12 cellular contexts compared by ENCODE assay signal in the genomic region with DNA sequence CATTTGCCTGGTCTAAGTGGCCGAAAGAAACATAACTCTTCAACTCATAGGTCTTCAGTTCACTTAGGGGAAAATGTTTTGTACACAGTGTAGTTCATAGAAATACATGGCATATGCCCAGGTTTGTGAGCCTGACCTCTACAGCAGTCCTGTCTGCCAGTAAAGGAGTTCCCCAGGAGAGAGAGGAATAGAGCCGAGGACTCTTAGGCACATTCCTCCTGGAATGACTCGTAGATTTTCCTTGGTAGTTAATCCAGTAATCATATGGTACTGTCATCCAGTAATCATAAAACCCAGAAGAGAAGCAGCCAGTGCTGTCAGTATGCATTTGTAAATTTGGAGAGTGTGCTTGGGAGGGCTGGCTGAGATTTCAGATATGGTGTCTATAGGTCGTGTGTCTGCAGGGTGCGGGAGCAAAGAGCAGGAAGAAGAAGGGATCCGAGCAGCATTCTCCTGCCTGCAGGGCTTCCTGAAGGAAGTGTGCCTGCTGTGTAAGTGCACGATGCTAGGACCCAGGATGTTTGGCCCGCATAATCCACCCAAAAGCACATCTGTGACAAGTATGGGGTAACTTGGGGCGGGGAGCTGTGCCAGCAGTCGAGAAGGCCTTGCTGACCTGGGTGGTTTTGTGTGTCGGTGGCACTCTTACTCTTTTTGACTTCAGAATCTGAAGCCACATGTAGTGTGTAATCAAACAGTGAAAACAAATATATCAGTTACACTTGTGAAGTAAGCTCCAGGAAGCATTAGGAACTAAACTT. TPM values are rescaled to one million over a fixed set of nuclear protein-coding genes. Genes with fewer than 3 reads are reported as not detected.
DNase-seq lines count a peak whose midpoint lies in the region; FAIRE-seq and TF ChIP-seq lines count a peak whose summit lies in the region.
"Had no signal": no experiment of that assay in that cellular context is flagged by ENCODE, and none has a peak within 500 bp of the region (broad histone marks: within the 10 kb centered on the region; RNA-seq: fewer than 3 reads in every experiment).

No MANE protein-coding gene starts in this region.

- no peak for TF ChIP-seq CTCF in HEK293 (tag by site-specific recombination; IDR thresholded peaks at IDR 0.05)
- no peak for TF ChIP-seq CTCF in H1 (IDR thresholded peaks at IDR 0.05; ENCODE audit: control extremely low read depth in 1 of 3, insufficient read depth in 1 of 3, low read depth in 1 of 3, low read length in 3 of 3)
- no peak for TF ChIP-seq CTCF in mesothelial cell of epicardium (IDR thresholded peaks at IDR 0.05; ENCODE audit: unreplicated experiment)

- H3K4me1 ChIP-seq in ACC112 (ENCODE audit: control insufficient read depth, insufficient read depth, low read length, unreplicated experiment): peaks cover 36% of the 10 kb centered on the region
- H3K4me1 ChIP-seq in HEK293 (ENCODE audit: control insufficient read depth, insufficient read depth, low read length): no peaks in the 10 kb centered on the region
- peaks cover 0 to 6% (median 2%) of the 10 kb centered on the region in 4 experiments; a peak in 2 of 7 replicates for H3K4me1 ChIP-seq in H1 (replicated peaks in 1 of 4; ENCODE audit: control insufficient read depth in 3 of 4, insufficient read depth in 4 of 4, low read length in 3 of 4)
- peaks cover 4% of the 10 kb centered on the region for H3K4me1 ChIP-seq in Karpas-422 (ENCODE audit: low read length)

- no peak overlapping the region for H3K56ac ChIP-seq in H1 (replicated peaks; ENCODE audit: insufficient read length, low read depth, low read length)

- H3K4me2 ChIP-seq in H1 (ENCODE audit: insufficient read depth in 1 of 2, low read depth in 2 of 2, low read length in 2 of 2): no peak overlapping the region
- H3K4me2 ChIP-seq in Karpas-422 (ENCODE audit: low read depth, low read length, poor library complexity, severe bottlenecking): no peak overlapping the region

- peaks cover 48% of the 10 kb centered on the region for H3K36me3 ChIP-seq in ACC112 (ENCODE audit: insufficient read depth, low read length)
- H3K36me3 ChIP-seq in HEK293 (ENCODE audit: control insufficient read depth in 2 of 2, insufficient read depth in 1 of 2, low read length in 2 of 2): peaks cover 36 to 80% of the 10 kb centered on the region in 2 experiments
- H3K36me3 ChIP-seq in H1 (ENCODE audit: control insufficient read depth in 2 of 4, insufficient read depth in 4 of 4, low read length in 3 of 4): peaks cover 38 to 66% (median 50%) of the 10 kb centered on the region in 4 experiments
- peaks cover 49% of the 10 kb centered on the region; the same call in 1 of the 2 replicates for H3K36me3 ChIP-seq in Karpas-422 (ENCODE audit: insufficient read depth, low read length)

- CTCF ChIA-PET in HEK293 (lab: Yijun Ruan, JAX): interaction anchor here (0.6 to 2.2 kb wide), 2 partner anchors 14 to 18 kb away, joined by 4 to 7 read pairs; no protein-coding TSS in a partner anchor
- CTCF ChIA-PET in H1 (lab: Charles Lee; ENCODE audit: partially characterized antibody): interaction anchor here (0.6 to 3.3 kb wide), 2 partner anchors 9 to 13 kb away, joined by 3 to 10 read pairs; no protein-coding TSS in a partner anchor

- no peak for FAIRE-seq in H1 (lab: Jason Lieb, UNC)
- FAIRE-seq: H54 had no signal

- no peak overlapping the region for H3K14ac ChIP-seq in H1 (ENCODE audit: insufficient read length)

- peaks cover 29 to 39% of the 10 kb centered on the region in 2 experiments for H4K20me1 ChIP-seq in H1 (replicated peaks in 1 of 2; ENCODE audit: control insufficient read depth in 1 of 2, insufficient read depth in 2 of 2, low read length in 2 of 2)
- peaks cover 76% of the 10 kb centered on the region for H4K20me1 ChIP-seq in Karpas-422 (ENCODE audit: insufficient read depth, low read depth, low read length)

- no peak for TF ChIP-seq POLR2A in H1 (IDR thresholded peaks at IDR 0.05; ENCODE audit: control extremely low read depth in 1 of 2, low read depth in 2 of 2, low read length in 2 of 2)

- H2BK5ac ChIP-seq in H1 (ENCODE audit: low read depth, low read length): no peak overlapping the region

- H3K79me2 ChIP-seq in ACC112 (ENCODE audit: control insufficient read depth, insufficient read depth, low read length, unreplicated experiment) (peaks cover 89% of the 10 kb centered on the region), H1 (ENCODE audit: control insufficient read depth in 1 of 2, insufficient read depth in 2 of 2, low read length in 2 of 2) (peaks cover 42 to 73% of the 10 kb centered on the region in 2 experiments), Karpas-422 (ENCODE audit: low read length) (peaks cover 64% of the 10 kb centered on the region)

- no peaks in the 10 kb centered on the region for H3K23me2 ChIP-seq in H1 (ENCODE audit: low read depth, low read length)

- no peak overlapping the region for H2BK20ac ChIP-seq in H1 (ENCODE audit: low read length)

- H3K18ac ChIP-seq in H1 (ENCODE audit: extremely low read depth, low read length): no peak overlapping the region

- no peak overlapping the region for H3K4me3 Mint-ChIP-seq in mesothelial cell of epicardium

- no peaks in the 10 kb centered on the region for H3K9me2 ChIP-seq in Karpas-422 (replicated peaks; ENCODE audit: insufficient read depth, low read length)

- peaks cover 14% of the 10 kb centered on the region for H3K79me1 ChIP-seq in H1 (ENCODE audit: low read depth, low read length)

- peaks cover 38% of the 10 kb centered on the region for H3K36me3 Mint-ChIP-seq in mesothelial cell of epicardium

- TF ChIP-seq EP300 in H1 (IDR thresholded peaks at IDR 0.05; ENCODE audit: borderline replicate concordance in 1 of 2, low read depth in 2 of 2, low read length in 2 of 2): no peak

- no peak overlapping the region for H3K4ac ChIP-seq in H1 (replicated peaks; ENCODE audit: insufficient read length, low read depth, low read length)

- peaks cover 20% of the 10 kb centered on the region for H3K4me1 Mint-ChIP-seq in mesothelial cell of epicardium

- H2AK5ac ChIP-seq in H1 (ENCODE audit: low read depth, low read length): no peak overlapping the region

- POLR2A ChIA-PET in HEK293 (lab: Yijun Ruan, JAX): no interaction called here
- POLR2A ChIA-PET in H1 (lab: Charles Lee; ENCODE audit: partially characterized antibody): interaction anchor here (0.7 kb wide), 1 partner anchor 72 kb away, joined by 3 read pairs; no protein-coding TSS in a partner anchor

- H3K27ac Mint-ChIP-seq in mesothelial cell of epicardium: peak overlapping the region; percentile 48

- 89% methylated on average over 11 of the region's 11 CpGs; no CpG with 5 or more reads in 1 of the 2 experiments for WGBS in H1 (ENCODE audit: extremely low coverage in 1 of 2, insufficient coverage in 1 of 2, insufficient read length in 1 of 2, insufficient replicate concordance in 2 of 2, low coverage in 1 of 2, low lambda C conversion rate in 2 of 2, missing lambda C conversion rate in 1 of 2), 2 experiments

- no peak overlapping the region for H4K91ac ChIP-seq in H1 (replicated peaks; ENCODE audit: insufficient read length, low read length)

- TF ChIP-seq RAD21 in H1 (IDR thresholded peaks at IDR 0.05 in 1 of 2, conservative IDR thresholded peaks at IDR 0.05 in 1 of 2; ENCODE audit: low read depth in 2 of 2, low read length in 2 of 2): no peak

- no peak overlapping the region for H2BK120ac ChIP-seq in H1 (replicated peaks; ENCODE audit: low read depth, low read length)

- H3K27me3 ChIP-seq in ACC112 (ENCODE audit: insufficient read depth, low read length): no peaks in the 10 kb centered on the region
- H3K27me3 ChIP-seq in H1 (replicated peaks in 1 of 4; ENCODE audit: control insufficient read depth in 3 of 4, extremely low read depth in 1 of 4, insufficient read depth in 3 of 4, low read length in 3 of 4): no peaks in the 10 kb centered on the region
- H3K27me3 ChIP-seq in Karpas-422 (ENCODE audit: low read length): no peaks in the 10 kb centered on the region
- H3K27me3 ChIP-seq: dorsolateral prefrontal cortex had no signal

- H2BK12ac ChIP-seq in H1 (ENCODE audit: low read depth, low read length): no peak overlapping the region

- DNase-seq in H1 (ENCODE audit: low read depth in 1 of 2, low spot score in 2 of 2): no peak
- DNase-seq in mesothelial cell of epicardium (ENCODE audit: low spot score in 2 of 2, unreplicated experiment in 2 of 2): no peak
- DNase-seq in cerebellar cortex (ENCODE audit: low spot score): no peak
- DNase-seq in NCI-H748 treated with DMSO at 0.1 percent for 48 hours (lab: John Stamatoyannopoulos, UW): no peak
- DNase-seq in NCI-H2227 (lab: John Stamatoyannopoulos, UW; ENCODE audit: unreplicated experiment): no peak
- no peak for DNase-seq in Karpas-422
- DNase-seq: dorsolateral prefrontal cortex, NCI-H2107 had no signal

- H3K9me3 Mint-ChIP-seq in mesothelial cell of epicardium: no peaks in the 10 kb centered on the region

- no peaks in the 10 kb centered on the region for H3K9me3 ChIP-seq in HEK293 (ENCODE audit: control insufficient read depth, insufficient read depth, low read depth, low read length)
- H3K9me3 ChIP-seq in H1 (ENCODE audit: insufficient read depth in 2 of 2, low read depth in 1 of 2, low read length in 1 of 2): no peaks in the 10 kb centered on the region
- no peaks in the 10 kb centered on the region for H3K9me3 ChIP-seq in Karpas-422 (ENCODE audit: low read length)

- H3K27ac ChIP-seq in ACC112 (ENCODE audit: low read depth, low read length) (peak overlapping the region; percentile 33; the same call in 1 of the 2 replicates), HEK293 (ENCODE audit: extremely low read depth, low read depth, low read length) (no peak overlapping the region), H1 (ENCODE audit: low read depth, low read length) (no peak overlapping the region), Karpas-422 (ENCODE audit: low read length) (no peak overlapping the region)

- H3K9ac ChIP-seq in H1 (replicated peaks in 1 of 4; ENCODE audit: extremely low read depth in 1 of 4, low read depth in 3 of 4, low read length in 3 of 4) (no peak overlapping the region), Karpas-422 (ENCODE audit: low read length) (no peak overlapping the region)

- H2AFZ ChIP-seq in ACC112 (ENCODE audit: low read length, unreplicated experiment) (no peak overlapping the region), H1 (ENCODE audit: low read length) (no peak overlapping the region), Karpas-422 (ENCODE audit: low read length) (no peak overlapping the region)

- H3K4me3 ChIP-seq in ACC112 (ENCODE audit: low read depth, low read length) (no peak overlapping the region), HEK293 (ENCODE audit: low read depth, low read length) (no peak overlapping the region), H1 (ENCODE audit: extremely low read depth in 1 of 4, insufficient read depth in 2 of 4, low read depth in 3 of 4, low read length in 4 of 4) (no peak overlapping the region), Karpas-422 (ENCODE audit: low read length) (no peak overlapping the region)
- H3K4me3 ChIP-seq: dorsolateral prefrontal cortex, lung had no signal

- no peak overlapping the region for H4K8ac ChIP-seq in H1 (ENCODE audit: extremely low read depth, insufficient read depth, low read length)

- H3K27me3 Mint-ChIP-seq in mesothelial cell of epicardium (ENCODE audit: low read depth): no peaks in the 10 kb centered on the region

- H3K23ac ChIP-seq in H1 (ENCODE audit: insufficient read length): no peak overlapping the region

- H2BK15ac ChIP-seq in H1 (ENCODE audit: low read length): no peak overlapping the region

- H4K5ac ChIP-seq in H1 (ENCODE audit: insufficient read length, low read depth, low read length): no peak overlapping the region

RNA-seq across cellular contexts. Expression of a gene that starts 13.9 kb away (rescaled TPM):
- total RNA-seq in H1 (2021; fragmentation: NEBNext Ultra II Directional; extraction: Animal tissue kit (Norgen Biotek cat#: 25700)): 359 and 382 TPM in 2 replicates
- 323 and 414 TPM in 2 replicates for polyA plus RNA-seq in H1 (2011; rRNA removed)
- polyA plus RNA-seq in H1 (2011; cell fraction: cytosol; rRNA removed): 380 TPM
- polyA plus RNA-seq in H1 (2011; cell fraction: nucleus; rRNA removed): 274 TPM
- 322 to 343 TPM (median 323 TPM) in 4 replicates for polyA plus RNA-seq in H1 (2012, experiment 1 of 2)
- 162 TPM for polyA plus RNA-seq in H1 (2012, experiment 2 of 2)
- polyA plus RNA-seq in H1 (2013, experiment 1 of 2): 194 TPM
- polyA plus RNA-seq in H1 (2013, experiment 2 of 2): 197 TPM
- polyA minus RNA-seq in H1 (2011; rRNA and poly(A)+ RNA removed): 210 and 212 TPM in 2 replicates
- polyA minus RNA-seq in H1 (2011; cell fraction: cytosol; rRNA and poly(A)+ RNA removed): 180 TPM
- 113 TPM for polyA minus RNA-seq in H1 (2011; cell fraction: nucleus; rRNA and poly(A)+ RNA removed)
- total RNA-seq in mesothelial cell of epicardium: 264 to 270 TPM (median 267 TPM) in 3 replicates
- total RNA-seq in Karpas-422 (2014; rRNA removed; shearing (Covaris generic); ENCODE audit: low replicate concordance): 200 and 286 TPM in 2 replicates

RNA-seq across cellular contexts. Expression of a gene that starts 21.7 kb away (rescaled TPM):
- total RNA-seq in H1 (2021; fragmentation: NEBNext Ultra II Directional; extraction: Animal tissue kit (Norgen Biotek cat#: 25700)): 0.19 and 0.63 TPM in 2 replicates
- polyA plus RNA-seq in H1 (2011; rRNA removed): 0.20 and 0.23 TPM in 2 replicates
- 0.40 TPM for polyA plus RNA-seq in H1 (2011; cell fraction: cytosol; rRNA removed)
- polyA plus RNA-seq in H1 (2011; cell fraction: nucleus; rRNA removed): 0.56 TPM
- polyA plus RNA-seq in H1 (2012, experiment 1 of 2): 1.1 to 1.5 TPM (median 1.2 TPM) in 4 replicates
- polyA plus RNA-seq in H1 (2012, experiment 2 of 2): 0.72 TPM
- polyA plus RNA-seq in H1 (2013, experiment 1 of 2): 0.26 TPM
- 0.18 TPM for polyA plus RNA-seq in H1 (2013, experiment 2 of 2)
- polyA minus RNA-seq in H1 (2011; rRNA and poly(A)+ RNA removed): 0.06 TPM in 1 of 2 replicates, not detected in the other
- not detected for polyA minus RNA-seq in H1 (2011; cell fraction: cytosol; rRNA and poly(A)+ RNA removed)
- polyA minus RNA-seq in H1 (2011; cell fraction: nucleus; rRNA and poly(A)+ RNA removed): 0.70 TPM
- 0.34 to 1.0 TPM (median 0.51 TPM) in 3 replicates for total RNA-seq in mesothelial cell of epicardium
- 2.3 and 10.5 TPM in 2 replicates for total RNA-seq in Karpas-422 (2014; rRNA removed; shearing (Covaris generic); ENCODE audit: low replicate concordance)
